In genomic region chr6:5095236-5095635, GRCh38 we compare ENCODE assay signal across 11 cellular contexts. TPM values are rescaled to one million over a fixed set of nuclear protein-coding genes. Genes with fewer than 3 reads are reported as not detected.
DNase-seq lines count a peak whose midpoint lies in the region; ATAC-seq and TF ChIP-seq lines count a peak whose summit lies in the region.
"Had no signal": no experiment of that assay in that cellular context is flagged by ENCODE, and none has a peak within 500 bp of the region (broad histone marks: within the 10 kb centered on the region; RNA-seq: fewer than 3 reads in every experiment).

No MANE protein-coding gene starts in this region.

- ATAC-seq in GM21360 (IDR thresholded peaks at IDR 0.05; ENCODE audit: unreplicated experiment) (peak; percentile 67), HG03196 (IDR thresholded peaks at IDR 0.05; ENCODE audit: unreplicated experiment) (peak; percentile 64)
- ATAC-seq in stimulated activated effector memory CD8-positive, alpha-beta T cell treated with anti-CD3 and anti-CD28 coated beads, Interleukin-12 subunit alpha, Interleukin-12 subunit beta, amount 100 ng/mL, for 72 hours, result no peak

- H3K9me3 ChIP-seq in endodermal cell (ENCODE audit: control insufficient read depth, low read length), result no peaks in the 10 kb centered on the region
- H3K9me3 ChIP-seq: sigmoid colon, thoracic aorta had no signal

- no peaks in the 10 kb centered on the region for H3K9me3 Mint-ChIP-seq in stimulated activated effector memory CD8-positive, alpha-beta T cell treated with anti-CD3 and anti-CD28 coated beads, Interleukin-12 subunit alpha, Interleukin-12 subunit beta, amount 100 ng/mL, for 72 hours
- no peaks in the 10 kb centered on the region for H3K9me3 Mint-ChIP-seq in endodermal cell

- H3K9ac ChIP-seq in endodermal cell (ENCODE audit: extremely low read depth, low read length, poor library complexity, severe bottlenecking), result no peak overlapping the region

- no peaks in the 10 kb centered on the region for H3K36me3 Mint-ChIP-seq in stimulated activated effector memory CD8-positive, alpha-beta T cell treated with anti-CD3 and anti-CD28 coated beads, Interleukin-12 subunit alpha, Interleukin-12 subunit beta, amount 100 ng/mL, for 72 hours
- H3K36me3 Mint-ChIP-seq in endodermal cell (ENCODE audit: low read depth), result no peaks in the 10 kb centered on the region

- no peak overlapping the region for H3K27ac Mint-ChIP-seq in stimulated activated effector memory CD8-positive, alpha-beta T cell treated with anti-CD3 and anti-CD28 coated beads, Interleukin-12 subunit alpha, Interleukin-12 subunit beta, amount 100 ng/mL, for 72 hours
- no peak overlapping the region for H3K27ac Mint-ChIP-seq in endodermal cell

- peaks cover 5% of the 10 kb centered on the region for H3K27me3 ChIP-seq in endodermal cell (ENCODE audit: control insufficient read depth, insufficient read depth, low read length, poor library complexity, severe bottlenecking)
- H3K27me3 ChIP-seq: sigmoid colon had no signal

- TF ChIP-seq CTCF in GM12864 (IDR thresholded peaks at IDR 0.05; ENCODE audit: low read depth, low read length, missing control alignments) (no peak), endodermal cell (conservative IDR thresholded peaks at IDR 0.05) (no peak)

- no peak overlapping the region for H3K4me3 Mint-ChIP-seq in stimulated activated effector memory CD8-positive, alpha-beta T cell treated with anti-CD3 and anti-CD28 coated beads, Interleukin-12 subunit alpha, Interleukin-12 subunit beta, amount 100 ng/mL, for 72 hours
- no peak overlapping the region for H3K4me3 Mint-ChIP-seq in endodermal cell

- peak; percentile 88 for DNase-seq in GM12864 (ENCODE audit: low read depth)
- peak; percentile 21 for DNase-seq in astrocyte of the hippocampus (ENCODE audit: low read depth, low spot score)
- no peak for DNase-seq in stimulated activated effector memory CD8-positive, alpha-beta T cell treated with anti-CD3 and anti-CD28 coated beads, Interleukin-12 subunit alpha, Interleukin-12 subunit beta, amount 100 ng/mL, for 72 hours (ENCODE audit: low spot score in 2 of 2)
- DNase-seq in NCI-H2196 (lab: John Stamatoyannopoulos, UW; ENCODE audit: unreplicated experiment), result no peak
- DNase-seq in pons (ENCODE audit: low spot score), result no peak
- no peak for DNase-seq in endodermal cell
- DNase-seq: C1 segment of cervical spinal cord, sigmoid colon had no signal

- H3K4me3 ChIP-seq in GM12864 (ENCODE audit: low read depth, low read length), result no peak overlapping the region
- H3K4me3 ChIP-seq in endodermal cell (ENCODE audit: low read length), result no peak overlapping the region
- H3K4me3 ChIP-seq: sigmoid colon, thoracic aorta had no signal

- H3K27me3 Mint-ChIP-seq in endodermal cell (ENCODE audit: insufficient read depth), result peaks cover 11% of the 10 kb centered on the region

- H3K36me3 ChIP-seq in endodermal cell (ENCODE audit: control insufficient read depth, insufficient read depth, low read length), result no peaks in the 10 kb centered on the region
- H3K36me3 ChIP-seq: sigmoid colon, thoracic aorta had no signal

- H3K4me1 ChIP-seq in endodermal cell (ENCODE audit: control insufficient read depth, insufficient read depth, low read length), result no peaks in the 10 kb centered on the region
- H3K4me1 ChIP-seq: sigmoid colon had no signal

- H3K27ac ChIP-seq in endodermal cell (ENCODE audit: low read depth, low read length), result no peak overlapping the region
- H3K27ac ChIP-seq: sigmoid colon had no signal

- 74 to 89% methylated on average over 3 of the region's 3 CpGs for WGBS in endodermal cell (ENCODE audit: insufficient coverage in 1 of 2, insufficient read length in 1 of 2), 2 experiments

- H3K4me1 Mint-ChIP-seq in stimulated activated effector memory CD8-positive, alpha-beta T cell treated with anti-CD3 and anti-CD28 coated beads, Interleukin-12 subunit alpha, Interleukin-12 subunit beta, amount 100 ng/mL, for 72 hours, result no peaks in the 10 kb centered on the region
- no peaks in the 10 kb centered on the region for H3K4me1 Mint-ChIP-seq in endodermal cell

RNA-seq across cellular contexts. Expression of gene PPP1R3G, which starts 10.1 kb away (rescaled TPM):
- not detected for total RNA-seq in endodermal cell
- 0.18 TPM for polyA plus RNA-seq in endodermal cell (2013, experiment 1 of 2)
- 0.17 TPM for polyA plus RNA-seq in endodermal cell (2013, experiment 2 of 2)

Comparison
In these comparisons a context has a peak if more than half of its experiments do, and no peak if none do; other contexts are left out.
1. DNase-seq: peak in GM12864 (single experiment) and astrocyte of the hippocampus (single experiment); none in stimulated activated effector memory CD8-positive, alpha-beta T cell treated with anti-CD3 and anti-CD28 coated beads, Interleukin-12 subunit alpha, Interleukin-12 subunit beta, amount 100 ng/mL, for 72 hours (0 of 2), NCI-H2196 (single experiment), pons (single experiment) and endodermal cell (single experiment).